ENCODE assay signal across 17 cellular contexts in genomic region chr22:34113381-34113780, GRCh38.
"Had no signal": no experiment of that assay in that cellular context is flagged by ENCODE, and none has a peak within 500 bp of the region (broad histone marks: within the 10 kb centered on the region; RNA-seq: fewer than 3 reads in every experiment).

No MANE protein-coding gene starts in this region.

- ATAC-seq: foreskin keratinocyte; left colon; mucosa of descending colon; naive thymus-derived CD8-positive, alpha-beta T cell; right cardiac atrium had no signal

- DNase-seq: effector CD4-positive, alpha-beta T cell; endodermal cell; erythroblast; foreskin keratinocyte; head of caudate nucleus; left colon; mammary epithelial cell; mucosa of descending colon; naive thymus-derived CD8-positive, alpha-beta T cell; posterior cingulate gyrus; right cardiac atrium; small intestine; stimulated activated CD4-positive, alpha-beta T cell treated with anti-CD3 and anti-CD28 coated beads, Interleukin-12 subunit alpha, Interleukin-12 subunit beta, amount 100 ng/mL, for 4 hours; stimulated activated naive CD4-positive, alpha-beta T cell; stomach; substantia nigra; transverse colon had no signal
